ENCODE assay signal across 2 cellular contexts in genomic region chr12:25248137-25248536, GRCh38.
A peak's percentile ranks its signal among the peaks of the same experiment; 100 is the strongest.
TF ChIP-seq lines count a peak whose summit lies in the region.

No MANE protein-coding gene starts in this region.

TF ChIP-seq in GM23338, 12 proteins besides CTCF, POLR2A, EP300 and RAD21:
- no peak for TF ChIP-seq ZNF331 (CRISPR knock-in tag; IDR thresholded peaks at IDR 0.05; ENCODE audit: low read depth)
- TF ChIP-seq EZH2 (IDR thresholded peaks at IDR 0.05; ENCODE audit: low read depth, unreplicated experiment), result no peak
- TF ChIP-seq, protein P1, sequence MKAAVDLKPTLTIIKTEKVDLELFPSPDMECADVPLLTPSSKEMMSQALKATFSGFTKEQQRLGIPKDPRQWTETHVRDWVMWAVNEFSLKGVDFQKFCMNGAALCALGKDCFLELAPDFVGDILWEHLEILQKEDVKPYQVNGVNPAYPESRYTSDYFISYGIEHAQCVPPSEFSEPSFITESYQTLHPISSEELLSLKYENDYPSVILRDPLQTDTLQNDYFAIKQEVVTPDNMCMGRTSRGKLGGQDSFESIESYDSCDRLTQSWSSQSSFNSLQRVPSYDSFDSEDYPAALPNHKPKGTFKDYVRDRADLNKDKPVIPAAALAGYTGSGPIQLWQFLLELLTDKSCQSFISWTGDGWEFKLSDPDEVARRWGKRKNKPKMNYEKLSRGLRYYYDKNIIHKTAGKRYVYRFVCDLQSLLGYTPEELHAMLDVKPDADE (IDR thresholded peaks at IDR 0.05), result no peak
- no peak for TF ChIP-seq POLR2AphosphoS5 (IDR thresholded peaks at IDR 0.05; ENCODE audit: low read depth)
- TF ChIP-seq ZNF462 (CRISPR knock-in tag; IDR thresholded peaks at IDR 0.05), result no peak
- no peak for TF ChIP-seq ZNF114 (CRISPR knock-in tag; IDR thresholded peaks at IDR 0.05)
- no peak for TF ChIP-seq STAT1 (IDR thresholded peaks at IDR 0.05; ENCODE audit: unreplicated experiment)
- no peak for TF ChIP-seq NANOG (IDR thresholded peaks at IDR 0.05; ENCODE audit: borderline replicate concordance)
- TF ChIP-seq EZH2phosphoT487 (IDR thresholded peaks at IDR 0.05; ENCODE audit: unreplicated experiment), result no peak
- no peak for TF ChIP-seq JUNB (IDR thresholded peaks at IDR 0.05; ENCODE audit: unreplicated experiment)
- no peak for TF ChIP-seq CREB1 (CRISPR knock-in tag; IDR thresholded peaks at IDR 0.05; ENCODE audit: low read depth)
- TF ChIP-seq, protein P2, sequence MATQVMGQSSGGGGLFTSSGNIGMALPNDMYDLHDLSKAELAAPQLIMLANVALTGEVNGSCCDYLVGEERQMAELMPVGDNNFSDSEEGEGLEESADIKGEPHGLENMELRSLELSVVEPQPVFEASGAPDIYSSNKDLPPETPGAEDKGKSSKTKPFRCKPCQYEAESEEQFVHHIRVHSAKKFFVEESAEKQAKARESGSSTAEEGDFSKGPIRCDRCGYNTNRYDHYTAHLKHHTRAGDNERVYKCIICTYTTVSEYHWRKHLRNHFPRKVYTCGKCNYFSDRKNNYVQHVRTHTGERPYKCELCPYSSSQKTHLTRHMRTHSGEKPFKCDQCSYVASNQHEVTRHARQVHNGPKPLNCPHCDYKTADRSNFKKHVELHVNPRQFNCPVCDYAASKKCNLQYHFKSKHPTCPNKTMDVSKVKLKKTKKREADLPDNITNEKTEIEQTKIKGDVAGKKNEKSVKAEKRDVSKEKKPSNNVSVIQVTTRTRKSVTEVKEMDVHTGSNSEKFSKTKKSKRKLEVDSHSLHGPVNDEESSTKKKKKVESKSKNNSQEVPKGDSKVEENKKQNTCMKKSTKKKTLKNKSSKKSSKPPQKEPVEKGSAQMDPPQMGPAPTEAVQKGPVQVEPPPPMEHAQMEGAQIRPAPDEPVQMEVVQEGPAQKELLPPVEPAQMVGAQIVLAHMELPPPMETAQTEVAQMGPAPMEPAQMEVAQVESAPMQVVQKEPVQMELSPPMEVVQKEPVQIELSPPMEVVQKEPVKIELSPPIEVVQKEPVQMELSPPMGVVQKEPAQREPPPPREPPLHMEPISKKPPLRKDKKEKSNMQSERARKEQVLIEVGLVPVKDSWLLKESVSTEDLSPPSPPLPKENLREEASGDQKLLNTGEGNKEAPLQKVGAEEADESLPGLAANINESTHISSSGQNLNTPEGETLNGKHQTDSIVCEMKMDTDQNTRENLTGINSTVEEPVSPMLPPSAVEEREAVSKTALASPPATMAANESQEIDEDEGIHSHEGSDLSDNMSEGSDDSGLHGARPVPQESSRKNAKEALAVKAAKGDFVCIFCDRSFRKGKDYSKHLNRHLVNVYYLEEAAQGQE (IDR thresholded peaks at IDR 0.05; ENCODE audit: unreplicated experiment), result no peak

TF ChIP-seq in GM12878, 131 proteins besides CTCF, POLR2A, EP300 and RAD21:
- TF ChIP-seq, protein P3, sequence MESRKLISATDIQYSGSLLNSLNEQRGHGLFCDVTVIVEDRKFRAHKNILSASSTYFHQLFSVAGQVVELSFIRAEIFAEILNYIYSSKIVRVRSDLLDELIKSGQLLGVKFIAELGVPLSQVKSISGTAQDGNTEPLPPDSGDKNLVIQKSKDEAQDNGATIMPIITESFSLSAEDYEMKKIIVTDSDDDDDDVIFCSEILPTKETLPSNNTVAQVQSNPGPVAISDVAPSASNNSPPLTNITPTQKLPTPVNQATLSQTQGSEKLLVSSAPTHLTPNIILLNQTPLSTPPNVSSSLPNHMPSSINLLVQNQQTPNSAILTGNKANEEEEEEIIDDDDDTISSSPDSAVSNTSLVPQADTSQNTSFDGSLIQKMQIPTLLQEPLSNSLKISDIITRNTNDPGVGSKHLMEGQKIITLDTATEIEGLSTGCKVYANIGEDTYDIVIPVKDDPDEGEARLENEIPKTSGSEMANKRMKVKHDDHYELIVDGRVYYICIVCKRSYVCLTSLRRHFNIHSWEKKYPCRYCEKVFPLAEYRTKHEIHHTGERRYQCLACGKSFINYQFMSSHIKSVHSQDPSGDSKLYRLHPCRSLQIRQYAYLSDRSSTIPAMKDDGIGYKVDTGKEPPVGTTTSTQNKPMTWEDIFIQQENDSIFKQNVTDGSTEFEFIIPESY (IDR thresholded peaks at IDR 0.05), result 0 out of 2 replicates have a peak, but pooled peaks have one; percentile 45
- no peak for TF ChIP-seq BCL11A (IDR thresholded peaks at IDR 0.05; ENCODE audit: low read depth, low read length)
- peak; percentile 57; the same call in 1 of the 2 replicates for TF ChIP-seq MLLT1 (IDR thresholded peaks at IDR 0.05)
TF ChIP-seq in GM12878: peak in this region for 2.
